In the genomic region with DNA sequence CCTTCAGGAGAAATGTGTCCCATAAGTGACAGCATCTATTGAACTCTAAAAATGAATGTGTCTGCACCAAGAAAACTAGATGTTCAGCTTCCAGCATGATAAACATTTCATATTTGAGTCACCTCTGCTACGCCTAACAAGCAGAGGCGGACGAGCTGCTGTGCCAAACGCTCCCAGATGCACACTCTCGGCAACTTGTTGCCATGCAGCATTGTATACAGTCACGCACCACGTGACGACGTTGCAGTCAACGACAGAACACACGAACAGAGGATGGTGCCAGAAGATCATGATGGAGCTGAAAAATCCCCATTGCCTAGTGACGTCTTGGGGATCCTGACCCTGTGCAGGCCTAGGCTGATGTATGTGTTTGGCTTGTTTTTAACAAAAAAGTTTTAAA, we compare ENCODE assay signal across 9 cellular contexts.
DNase-seq lines count a peak whose midpoint lies in the region; ATAC-seq and TF ChIP-seq lines count a peak whose summit lies in the region.
"Had no signal": no experiment of that assay in that cellular context is flagged by ENCODE, and none has a peak within 500 bp of the region (broad histone marks: within the 10 kb centered on the region; RNA-seq: fewer than 3 reads in every experiment).

No MANE protein-coding gene starts in this region.

- H3K36me3 Mint-ChIP-seq in progenitor cell of endocrine pancreas (ENCODE audit: insufficient read depth): no peaks in the 10 kb centered on the region

- no peak overlapping the region for H3K4me3 Mint-ChIP-seq in stimulated activated naive CD8-positive, alpha-beta T cell treated with anti-CD3 and anti-CD28 coated beads, Interleukin-15, amount 100 ng/mL, for 72 hours
- no peak overlapping the region for H3K4me3 Mint-ChIP-seq in progenitor cell of endocrine pancreas (ENCODE audit: low read depth)

- no peaks in the 10 kb centered on the region for H3K9me3 Mint-ChIP-seq in stimulated activated naive CD8-positive, alpha-beta T cell treated with anti-CD3 and anti-CD28 coated beads, Interleukin-15, amount 100 ng/mL, for 72 hours
- no peaks in the 10 kb centered on the region for H3K9me3 Mint-ChIP-seq in progenitor cell of endocrine pancreas (ENCODE audit: low read depth)

- H3K36me3 ChIP-seq in gastroesophageal sphincter: no peaks in the 10 kb centered on the region
- H3K36me3 ChIP-seq: neutrophil had no signal

- WGBS in gastroesophageal sphincter (ENCODE audit: low coverage in 1 of 2), 2 donors: 24% methylated on average over 11 of the region's 12 CpGs; no CpG with 5 or more reads in 1 of the 2 donors

- ATAC-seq in stimulated activated naive CD8-positive, alpha-beta T cell treated with anti-CD3 and anti-CD28 coated beads, Interleukin-15, Interleukin-2, amounts not matched to agents 100 U/mL and 50 U/mL, for 24 hours: peak; percentile 26
- ATAC-seq in stimulated activated naive CD8-positive, alpha-beta T cell treated with anti-CD3 and anti-CD28 coated beads, Interleukin-15, amount 100 ng/mL, for 72 hours: no peak
- ATAC-seq in gastroesophageal sphincter (peak; percentile 84), GM21423 (IDR thresholded peaks at IDR 0.05; ENCODE audit: unreplicated experiment) (no peak)

- TF ChIP-seq POLR2A in gastroesophageal sphincter (IDR thresholded peaks at IDR 0.05): no peak

- H3K4me3 ChIP-seq in gastroesophageal sphincter: no peak overlapping the region

- H3K27ac Mint-ChIP-seq in stimulated activated naive CD8-positive, alpha-beta T cell treated with anti-CD3 and anti-CD28 coated beads, Interleukin-15, amount 100 ng/mL, for 72 hours: no peak overlapping the region
- H3K27ac Mint-ChIP-seq in progenitor cell of endocrine pancreas: no peak overlapping the region

- TF ChIP-seq CTCF in gastroesophageal sphincter (IDR thresholded peaks at IDR 0.05): peak in 1 of 4 experiments; percentile 31
- TF ChIP-seq CTCF in progenitor cell of endocrine pancreas (IDR thresholded peaks at IDR 0.05; ENCODE audit: unreplicated experiment): no peak

- DNase-seq in stimulated activated naive CD8-positive, alpha-beta T cell treated with anti-CD3 and anti-CD28 coated beads, Interleukin-15, Interleukin-2, amounts not matched to agents 100 U/mL and 50 U/mL, for 24 hours: no peak
- DNase-seq in stimulated activated naive CD8-positive, alpha-beta T cell treated with anti-CD3 and anti-CD28 coated beads, Interleukin-15, amount 100 ng/mL, for 72 hours: no peak
- DNase-seq in activated CD4-positive, CD25-positive, alpha-beta regulatory T cell treated with anti-CD3 and anti-CD28 coated beads, Interleukin-2, amount 50 U/mL, for 72 hours: peak; percentile 37
- DNase-seq in SIG-M5 (lab: John Stamatoyannopoulos, UW) (no peak), DMS114 treated with DMSO at 0.1 percent for 48 hours (lab: John Stamatoyannopoulos, UW; ENCODE audit: unreplicated experiment) (no peak), progenitor cell of endocrine pancreas (ENCODE audit: low spot score, unreplicated experiment) (no peak)

- no peak for TF ChIP-seq EP300 in gastroesophageal sphincter (IDR thresholded peaks at IDR 0.05)

- no peaks in the 10 kb centered on the region for H3K9me3 ChIP-seq in gastroesophageal sphincter
- H3K9me3 ChIP-seq: neutrophil had no signal

- peak overlapping the region in 3 of 4 donors; percentile 25 to 72 (median 69) for H3K27ac ChIP-seq in gastroesophageal sphincter
- H3K27ac ChIP-seq: neutrophil had no signal

- H3K27me3 ChIP-seq in gastroesophageal sphincter: no peaks in the 10 kb centered on the region
- H3K27me3 ChIP-seq: neutrophil had no signal

- no peaks in the 10 kb centered on the region for H3K27me3 Mint-ChIP-seq in stimulated activated naive CD8-positive, alpha-beta T cell treated with anti-CD3 and anti-CD28 coated beads, Interleukin-15, amount 100 ng/mL, for 72 hours
- H3K27me3 Mint-ChIP-seq in progenitor cell of endocrine pancreas: no peaks in the 10 kb centered on the region

- H3K4me1 ChIP-seq in gastroesophageal sphincter: peaks cover 0 to 24% (median 4%) of the 10 kb centered on the region in 3 donors

- H3K4me1 Mint-ChIP-seq in stimulated activated naive CD8-positive, alpha-beta T cell treated with anti-CD3 and anti-CD28 coated beads, Interleukin-15, amount 100 ng/mL, for 72 hours: peaks cover 30% of the 10 kb centered on the region
- H3K4me1 Mint-ChIP-seq in progenitor cell of endocrine pancreas (ENCODE audit: low read depth): peaks cover 4% of the 10 kb centered on the region

Comparison
In these comparisons a context has a peak if more than half of its experiments do, and no peak if none do; other contexts are left out.
1. ATAC-seq: peak in stimulated activated naive CD8-positive, alpha-beta T cell treated with anti-CD3 and anti-CD28 coated beads, Interleukin-15, Interleukin-2, amounts not matched to agents 100 U/mL and 50 U/mL, for 24 hours (single experiment) and gastroesophageal sphincter (single experiment); none in stimulated activated naive CD8-positive, alpha-beta T cell treated with anti-CD3 and anti-CD28 coated beads, Interleukin-15, amount 100 ng/mL, for 72 hours (single experiment) and GM21423 (single experiment).